Comparison of ENCODE assay signal across 7 cellular contexts in the genomic region with DNA sequence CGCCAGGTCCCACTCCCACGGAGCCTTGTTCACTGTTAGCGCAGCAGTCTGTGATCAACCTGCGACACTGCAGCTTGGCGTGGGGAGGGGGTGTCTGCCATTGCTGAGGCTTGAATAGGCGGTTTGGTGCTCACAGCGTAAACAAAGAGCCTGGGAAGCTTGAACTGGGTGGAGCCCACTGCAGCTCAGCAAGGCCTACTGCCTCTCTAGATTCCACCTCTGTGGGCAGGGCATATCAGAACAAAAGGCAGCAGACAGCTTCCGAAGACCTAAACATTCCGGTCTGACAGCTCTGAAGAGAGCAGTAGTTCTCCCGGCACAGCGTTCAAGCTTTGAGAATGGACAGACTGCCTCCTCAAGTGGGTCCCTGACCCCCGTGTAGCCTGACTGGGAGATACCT. TPM values are rescaled to one million over a fixed set of nuclear protein-coding genes. Genes with fewer than 3 reads are reported as not detected.
DNase-seq lines count a peak whose midpoint lies in the region; ATAC-seq and TF ChIP-seq lines count a peak whose summit lies in the region.
"Not testable (repeated sequence)": the region's sequence is repeated elsewhere in the genome, so short reads cannot be mapped to it uniquely, and the experiment has no call there.

No MANE protein-coding gene starts in this region.

- peak in 1 of 2 donors; percentile 44 for TF ChIP-seq POLR2A in thyroid gland (IDR thresholded peaks at IDR 0.05)

- H3K4me1 Mint-ChIP-seq in GM23338 = not testable (repeated sequence)

- H3K79me2 ChIP-seq in GM23338 (replicated peaks; ENCODE audit: insufficient read depth) = not testable (repeated sequence)

- not testable (repeated sequence) for H3K9me3 Mint-ChIP-seq in GM23338

- not testable (repeated sequence) for H3K4me3 ChIP-seq in GM23338; thyroid gland (replicated peaks in 1 of 3)

- not testable (repeated sequence) for H3K9me2 ChIP-seq in GM23338 (ENCODE audit: insufficient read depth)

- peak overlapping the region; percentile 90 for H2AFZ ChIP-seq in GM23338

- not testable (repeated sequence) for H3K9me3 ChIP-seq in thyroid gland

- not testable (repeated sequence) for H3K27me3 ChIP-seq in GM23338 (ENCODE audit: insufficient read depth); thyroid gland

- H3K4me1 ChIP-seq in GM23338 (ENCODE audit: insufficient read depth); thyroid gland: not testable (repeated sequence)

- not testable (repeated sequence) for H3K4me3 Mint-ChIP-seq in GM23338

- H3K4me2 ChIP-seq in GM23338 = not testable (repeated sequence)

- not testable (repeated sequence) for H3K27ac Mint-ChIP-seq in GM23338

- H3K27me3 Mint-ChIP-seq in GM23338 (ENCODE audit: insufficient read depth, low read depth, poor library complexity) = not testable (repeated sequence)

- H3K36me3 ChIP-seq in GM23338 (ENCODE audit: insufficient read depth); thyroid gland: not testable (repeated sequence)

- not testable (repeated sequence) for H3K27ac ChIP-seq in GM23338 (ENCODE audit: low read depth); epithelial cell of prostate
- H3K27ac ChIP-seq in VCaP (peak overlapping the region; percentile 40), thyroid gland (peak overlapping the region in 1 of 3 donors; percentile 51)

- 36 to 40% methylated on average over 7 to 11 of the region's 12 CpGs for WGBS in thyroid gland, 2 donors

- peak; percentile 80 for ATAC-seq in GM23338

- H3F3A ChIP-seq in GM23338 (replicated peaks; ENCODE audit: low read depth) = not testable (repeated sequence)

- DNase-seq in GM23338 (ENCODE audit: low spot score) = peak; percentile 41
- DNase-seq in NCI-H510A (lab: John Stamatoyannopoulos, UW) = peak; percentile 82
- peak; percentile 18 for DNase-seq in epithelial cell of prostate (ENCODE audit: low read depth, low spot score)
- peak; percentile 10 for DNase-seq in iPS-NIHi11 (ENCODE audit: low spot score)
- peak; percentile 30 for DNase-seq in mucosa of gallbladder (ENCODE audit: low spot score)
- DNase-seq in thyroid gland = peak; percentile 21 to 33

- H4K20me1 ChIP-seq in GM23338 (replicated peaks; ENCODE audit: insufficient read depth) = not testable (repeated sequence)

- H3K36me3 Mint-ChIP-seq in GM23338 (ENCODE audit: low read depth) = not testable (repeated sequence)

- intact Hi-C loops in thyroid gland (cut with DNase I) = not testable (repeated sequence)

- not testable (repeated sequence) for TF ChIP-seq CTCF in GM23338 (conservative IDR thresholded peaks at IDR 0.05; ENCODE audit: low read depth in 2 of 2); VCaP (conservative IDR thresholded peaks at IDR 0.05); thyroid gland (IDR thresholded peaks at IDR 0.05)

RNA-seq across cellular contexts. Expression of a gene that starts 29.3 kb away (rescaled TPM):
- total RNA-seq in GM23338 (2014; rRNA removed; shearing (Covaris generic)) = 65.3 and 75.2 TPM in 2 replicates
- polyA plus RNA-seq in GM23338 (2016; fragmentation: Nextera tagmentation; extraction: Ambion mirVana) = 37.2 and 45.5 TPM in 2 replicates
- 10.5 TPM for total RNA-seq in mucosa of gallbladder
- total RNA-seq in thyroid gland = 10 to 100 TPM; 11.0 to 16.2 (median 13.3) TPM

Comparison
In these comparisons a context has a peak if more than half of its experiments do, and no peak if none do; other contexts are left out.
1. DNase-seq: peak in every context shown above with its lines; median percentile 82 in NCI-H510A; 41 in GM23338; 30 in mucosa of gallbladder; 27 in thyroid gland; 18 in epithelial cell of prostate; 10 in iPS-NIHi11.